ENCODE assay signal across 23 cellular contexts in the genomic region with DNA sequence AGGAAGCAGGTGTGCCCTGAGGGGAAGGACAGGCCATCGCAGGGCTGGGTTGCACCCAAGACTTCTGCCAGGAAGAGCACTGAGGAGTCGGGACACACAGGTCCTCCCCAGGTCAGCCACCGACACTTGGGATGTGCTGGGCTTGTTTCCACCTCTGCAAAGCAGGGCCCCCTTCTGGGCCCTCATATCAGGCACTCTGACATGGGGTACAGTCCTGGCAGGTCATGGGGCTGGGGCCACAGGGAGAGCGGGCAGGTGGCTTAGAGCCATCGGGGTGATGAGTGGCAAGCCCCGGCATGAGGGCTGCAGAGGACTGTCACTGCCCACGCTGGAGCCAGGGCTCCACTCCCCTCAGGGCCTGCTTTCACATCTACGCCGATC. TPM values are rescaled to one million over a fixed set of nuclear protein-coding genes. Genes with fewer than 3 reads are reported as not detected.
A peak's percentile ranks its signal among the peaks of the same experiment; 100 is the strongest.
DNase-seq lines count a peak whose midpoint lies in the region; ATAC-seq and TF ChIP-seq lines count a peak whose summit lies in the region.
"Had no signal": no experiment of that assay in that cellular context is flagged by ENCODE, and none has a peak within 500 bp of the region (broad histone marks: within the 10 kb centered on the region; RNA-seq: fewer than 3 reads in every experiment).

No MANE protein-coding gene starts in this region.

- H3K27ac ChIP-seq in tibial artery, result no peak overlapping the region
- H3K27ac ChIP-seq: neutrophil, psoas muscle, SJCRH30, upper lobe of right lung had no signal

- H3K36me3 ChIP-seq in tibial artery, result peaks cover 18 to 38% (median 28%) of the 10 kb centered on the region in 3 donors

- H3K4me1 ChIP-seq in tibial artery, result peaks cover 0 to 36% (median 16%) of the 10 kb centered on the region in 4 donors

- intact Hi-C loops in tibial artery (cut with DNase I; ENCODE audit: low total_unique reads), result no loop called here

- no peaks in the 10 kb centered on the region for H3K27me3 ChIP-seq in tibial artery
- H3K27me3 ChIP-seq: adrenal gland, neutrophil, SJCRH30, upper lobe of right lung had no signal

- H3K9me3 ChIP-seq in tibial artery, result no peaks in the 10 kb centered on the region
- H3K9me3 ChIP-seq: adrenal gland, neutrophil, psoas muscle, SJCRH30, upper lobe of right lung had no signal

- H3K27me3 Mint-ChIP-seq in brain (peaks cover 16% of the 10 kb centered on the region), neural crest cell (ENCODE audit: low read depth) (peaks cover 22% of the 10 kb centered on the region)

- no peak overlapping the region for H3K4me3 ChIP-seq in tibial artery
- H3K4me3 ChIP-seq: adrenal gland, GM12878, psoas muscle, SJCRH30, upper lobe of right lung had no signal

- TF ChIP-seq CTCF in brain (conservative IDR thresholded peaks at IDR 0.05), result no peak
- no peak for TF ChIP-seq CTCF in neural crest cell (conservative IDR thresholded peaks at IDR 0.05)
- no peak for TF ChIP-seq CTCF in tibial artery (IDR thresholded peaks at IDR 0.05)

- H3K4me3 Mint-ChIP-seq in brain, result no peak overlapping the region
- H3K4me3 Mint-ChIP-seq in neural crest cell, result no peak overlapping the region

- H3K4me1 Mint-ChIP-seq in brain (peaks cover 3% of the 10 kb centered on the region), neural crest cell (peaks cover 5% of the 10 kb centered on the region)

- peaks cover 9% of the 10 kb centered on the region for H3K36me3 Mint-ChIP-seq in brain
- no peaks in the 10 kb centered on the region for H3K36me3 Mint-ChIP-seq in neural crest cell (ENCODE audit: low read depth)

- no peaks in the 10 kb centered on the region for H3K9me3 Mint-ChIP-seq in brain
- no peaks in the 10 kb centered on the region for H3K9me3 Mint-ChIP-seq in neural crest cell

- ATAC-seq in GM19455 (IDR thresholded peaks at IDR 0.05; ENCODE audit: unreplicated experiment), result no peak
- ATAC-seq: GM12878, Panc1 had no signal

- DNase-seq in NCI-H748 (lab: John Stamatoyannopoulos, UW; ENCODE audit: unreplicated experiment) (peak; percentile 49), NCI-H748 treated with DMSO at 0.1 percent for 48 hours (lab: John Stamatoyannopoulos, UW) (no peak), COLO668 (lab: John Stamatoyannopoulos, UW; ENCODE audit: unreplicated experiment) (peak; percentile 64), neural crest cell (ENCODE audit: low read depth, low spot score) (no peak), NCI-H1092 treated with DMSO at 0.1 percent for 48 hours (lab: John Stamatoyannopoulos, UW) (no peak), tibial artery (no peak)
- DNase-seq: activated CD4-positive, alpha-beta T cell treated with anti-CD3 and anti-CD28 coated beads for 1 hour; activated gamma-delta T cell; AML-193; islet precursor cell; NCI-H2029 treated with DMSO at 0.1 percent for 48 hours; NCI-H446; SJCRH30; stimulated activated CD8-positive, alpha-beta memory T cell treated with anti-CD3 and anti-CD28 coated beads, Interleukin-4, amount 100 ng/mL, for 48 hours; T-helper 1 cell; upper lobe of right lung had no signal

- H3K27ac Mint-ChIP-seq in brain (peak overlapping the region in 4 of 5 experiments; percentile 53 to 84 (median 59)), neural crest cell (ENCODE audit: unreplicated experiment) (peak overlapping the region; percentile 57)

RNA-seq across cellular contexts. Expression of a gene that starts 7.9 kb away (rescaled TPM):
- polyA plus RNA-seq in brain (ENCODE audit: insufficient read depth, low read depth, low replicate concordance), result 8.0 TPM
- 2.1 and 2.8 TPM in 2 replicates for total RNA-seq in neural crest cell

Comparison
In these comparisons a context has a peak if more than half of its experiments do, and no peak if none do; other contexts are left out.
1. DNase-seq: peak in NCI-H748 (single experiment) and COLO668 (single experiment); none in NCI-H748 treated with DMSO at 0.1 percent for 48 hours (single experiment), neural crest cell (single experiment), NCI-H1092 treated with DMSO at 0.1 percent for 48 hours (single experiment) and tibial artery (0 of 2).